1 cellular context compared by ENCODE assay signal in genomic region chr4:74444891-74445642, GRCh38.
A peak's percentile ranks its signal among the peaks of the same experiment; 100 is the strongest.
TF ChIP-seq lines count a peak whose summit lies in the region.

Gene AREG, plus strand, starts transcription at chr4:74445136. Its CDS starts 210 bp downstream, at chr4:74445346.

TF ChIP-seq in K562, 482 proteins besides CTCF, POLR2A, EP300 and RAD21 (continued from another document and continues in another):
- TF ChIP-seq ZNF609 (CRISPR knock-in tag; IDR thresholded peaks at IDR 0.05; ENCODE audit: borderline replicate concordance), result no peak
- TF ChIP-seq HEY1 (CRISPR knock-in tag; IDR thresholded peaks at IDR 0.05; ENCODE audit: borderline replicate concordance), result no peak
- peak in 1 of 2 experiments; percentile 38; a peak in 1 of 4 replicates for TF ChIP-seq SIN3A (IDR thresholded peaks at IDR 0.05; ENCODE audit: borderline replicate concordance in 2 of 2, control insufficient read depth in 1 of 2, low read depth in 2 of 2, low read length in 2 of 2)
- TF ChIP-seq E2F1 (CRISPR knock-in tag; IDR thresholded peaks at IDR 0.05), result 0 out of 2 replicates have a peak, but pooled peaks have one; percentile 54
- TF ChIP-seq ATF7 (IDR thresholded peaks at IDR 0.05), result peak; percentile 95
- no peak for TF ChIP-seq KAT7 (CRISPR knock-in tag; IDR thresholded peaks at IDR 0.05; ENCODE audit: borderline replicate concordance)
- TF ChIP-seq TOE1 (IDR thresholded peaks at IDR 0.05; ENCODE audit: borderline replicate concordance), result peak; percentile 20; the same call in 1 of the 2 replicates
- no peak for TF ChIP-seq TOE1 (CRISPR knock-in tag; IDR thresholded peaks at IDR 0.05; ENCODE audit: borderline replicate concordance, low read depth)
- TF ChIP-seq USF1 (CRISPR knock-in tag; IDR thresholded peaks at IDR 0.05), result peak; percentile 53
- TF ChIP-seq E2F4 (CRISPR knock-in tag; IDR thresholded peaks at IDR 0.05; ENCODE audit: low read depth), result peak; percentile 53; the same call in 1 of the 2 replicates
- TF ChIP-seq NFE2 (IDR thresholded peaks at IDR 0.05; ENCODE audit: low read depth), result no peak
- TF ChIP-seq PKNOX1 (IDR thresholded peaks at IDR 0.05), result peak; percentile 8; the same call in 1 of the 2 replicates
- no peak for TF ChIP-seq BCL6 (CRISPR knock-in tag; IDR thresholded peaks at IDR 0.05)
- TF ChIP-seq RB1 (IDR thresholded peaks at IDR 0.05; ENCODE audit: low read depth), result no peak; the same call in none of the 2 replicates
- TF ChIP-seq ZNF239 (CRISPR knock-in tag; IDR thresholded peaks at IDR 0.05), result no peak
- TF ChIP-seq RFX1 (IDR thresholded peaks at IDR 0.05), result peak; percentile 86
- no peak for TF ChIP-seq ATF2 (CRISPR knock-in tag; IDR thresholded peaks at IDR 0.05)
- TF ChIP-seq MEIS2 (IDR thresholded peaks at IDR 0.05; ENCODE audit: partially characterized antibody), result no peak
- TF ChIP-seq HDAC6 (IDR thresholded peaks at IDR 0.05; ENCODE audit: low read depth, low read length), result no peak
- TF ChIP-seq LARP7 (IDR thresholded peaks at IDR 0.05), result no peak
- TF ChIP-seq CEBPG (CRISPR knock-in tag; IDR thresholded peaks at IDR 0.05), result no peak
- TF ChIP-seq CEBPG (tag; conservative IDR thresholded peaks at IDR 0.05 in 1 of 2, IDR thresholded peaks at IDR 0.05 in 1 of 2), result no peak
- TF ChIP-seq E4F1 (CRISPR knock-in tag; IDR thresholded peaks at IDR 0.05; ENCODE audit: borderline replicate concordance), result no peak
- TF ChIP-seq ZNF280A (IDR thresholded peaks at IDR 0.05; ENCODE audit: low read depth, partially characterized antibody), result no peak
- TF ChIP-seq TBL1XR1 (IDR thresholded peaks at IDR 0.05; ENCODE audit: low read length in 2 of 2), result peak in 1 of 2 experiments; percentile 37; a peak in 1 of 4 replicates
- peak; percentile 27; the same call in 1 of the 2 replicates for TF ChIP-seq CHD2 (IDR thresholded peaks at IDR 0.05; ENCODE audit: low read depth, low read length)
- no peak for TF ChIP-seq ZZZ3 (IDR thresholded peaks at IDR 0.05)
- TF ChIP-seq CBX1 (IDR thresholded peaks at IDR 0.05; ENCODE audit: low read depth), result peak; percentile 22; the same call in 1 of the 2 replicates
- peak; percentile 42; the same call in 1 of the 2 replicates for TF ChIP-seq CC2D1A (IDR thresholded peaks at IDR 0.05)
- peak; percentile 65 for TF ChIP-seq EP400 (IDR thresholded peaks at IDR 0.05)
- peak; percentile 42; the same call in 1 of the 2 replicates for TF ChIP-seq ETV1 (tag; conservative IDR thresholded peaks at IDR 0.05; ENCODE audit: low read depth)
- no peak for TF ChIP-seq HDGF (IDR thresholded peaks at IDR 0.05)
- TF ChIP-seq RAD51 (IDR thresholded peaks at IDR 0.05; ENCODE audit: borderline replicate concordance, low read depth), result no peak
- no peak for TF ChIP-seq ZBTB49 (CRISPR knock-in tag; IDR thresholded peaks at IDR 0.05; ENCODE audit: borderline replicate concordance)
- TF ChIP-seq MBD1 (CRISPR knock-in tag; IDR thresholded peaks at IDR 0.05), result no peak
- no peak for TF ChIP-seq NCOA2 (IDR thresholded peaks at IDR 0.05; ENCODE audit: partially characterized antibody in 2 of 2)
- peak; percentile 26; the same call in 1 of the 2 replicates for TF ChIP-seq ESRRA (IDR thresholded peaks at IDR 0.05; ENCODE audit: borderline replicate concordance, low read depth)
- TF ChIP-seq MNT (conservative IDR thresholded peaks at IDR 0.05), result peak; percentile 67 to 89
- peak; percentile 79 for TF ChIP-seq ZFX (CRISPR knock-in tag; IDR thresholded peaks at IDR 0.05)
- TF ChIP-seq ZNF766 (CRISPR knock-in tag; conservative IDR thresholded peaks at IDR 0.05), result peak; percentile 86; the same call in 1 of the 2 replicates
